ENCODE assay signal across 10 cellular contexts in the genomic region with DNA sequence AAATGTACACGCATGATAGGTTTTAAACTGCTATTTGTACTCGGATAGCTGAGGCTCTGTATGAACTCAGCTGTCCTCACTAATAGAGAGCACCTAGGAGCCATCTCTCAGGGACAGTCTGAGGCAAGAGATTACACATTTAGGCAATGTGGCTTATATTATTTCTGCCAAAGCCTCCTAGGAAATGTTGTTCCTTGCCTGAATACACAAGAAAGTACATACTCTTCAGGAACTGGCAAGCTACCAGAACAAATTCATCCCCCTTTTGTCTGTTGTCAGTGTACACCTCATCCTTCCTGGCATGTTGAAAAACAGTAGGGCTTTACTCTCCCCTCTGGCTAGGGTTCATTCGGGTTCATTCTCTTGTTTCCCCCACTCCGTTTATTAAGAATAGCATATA.
"Had no signal": no experiment of that assay in that cellular context is flagged by ENCODE, and none has a peak within 500 bp of the region (broad histone marks: within the 10 kb centered on the region; RNA-seq: fewer than 3 reads in every experiment).

No MANE protein-coding gene starts in this region.

- H3K27ac ChIP-seq: esophagus muscularis mucosa, sigmoid colon, upper lobe of right lung had no signal

- H3K4me3 ChIP-seq: esophagus muscularis mucosa, sigmoid colon, upper lobe of right lung had no signal

- ATAC-seq: upper lobe of right lung had no signal

- H3K27me3 Mint-ChIP-seq: activated naive CD4-positive, alpha-beta T cell treated with anti-CD3 and anti-CD28 coated beads, Interleukin-2, amount 10 ng/mL, durations not matched to agents 7 days and 5 days; stimulated activated naive CD8-positive, alpha-beta T cell treated with anti-CD3 and anti-CD28 coated beads, Interleukin-15, Interleukin-2, amounts not matched to agents 100 ng/mL and 50 ng/mL, for 24 hours had no signal

- H3K27me3 ChIP-seq: esophagus muscularis mucosa, sigmoid colon, upper lobe of right lung had no signal

- DNase-seq: activated naive CD4-positive, alpha-beta T cell treated with anti-CD3 and anti-CD28 coated beads, Interleukin-2, amount 10 ng/mL, durations not matched to agents 7 days and 5 days; central memory CD4-positive, alpha-beta T cell; glutamatergic neuron; sigmoid colon; stimulated activated CD4-positive, alpha-beta T cell treated with anti-CD3 and anti-CD28 coated beads, Interleukin-2, amount 100 ng/mL, for 48 hours; upper lobe of right lung had no signal

- H3K9me3 ChIP-seq: esophagus muscularis mucosa, sigmoid colon, upper lobe of right lung had no signal

- H3K4me1 ChIP-seq: sigmoid colon, upper lobe of right lung had no signal

- H3K36me3 Mint-ChIP-seq: activated naive CD4-positive, alpha-beta T cell treated with anti-CD3 and anti-CD28 coated beads, Interleukin-2, amount 10 ng/mL, durations not matched to agents 7 days and 5 days had no signal

- H3K27ac Mint-ChIP-seq: activated naive CD4-positive, alpha-beta T cell treated with anti-CD3 and anti-CD28 coated beads, Interleukin-2, amount 10 ng/mL, durations not matched to agents 7 days and 5 days; activated T-helper 2 cell treated with anti-CD3 and anti-CD28 coated beads, Interferon-gamma antibody, Interleukin-2, Interleukin-4, amounts not matched to agents 10 μg/mL and 5 μg/mL and 100 μg/mL, durations not matched to agents 14 hours and 24 hours and 36 hours; stimulated activated naive CD8-positive, alpha-beta T cell treated with anti-CD3 and anti-CD28 coated beads, Interleukin-15, Interleukin-2, amounts not matched to agents 100 ng/mL and 50 ng/mL, for 24 hours had no signal

- H3K4me1 Mint-ChIP-seq: activated naive CD4-positive, alpha-beta T cell treated with anti-CD3 and anti-CD28 coated beads, Interleukin-2, amount 10 ng/mL, durations not matched to agents 7 days and 5 days; neural crest cell had no signal

- H3K4me3 Mint-ChIP-seq: activated naive CD4-positive, alpha-beta T cell treated with anti-CD3 and anti-CD28 coated beads, Interleukin-2, amount 10 ng/mL, durations not matched to agents 7 days and 5 days; neural crest cell; stimulated activated naive CD8-positive, alpha-beta T cell treated with anti-CD3 and anti-CD28 coated beads, Interleukin-15, Interleukin-2, amounts not matched to agents 100 ng/mL and 50 ng/mL, for 24 hours had no signal

- H3K9me3 Mint-ChIP-seq: neural crest cell had no signal

- H3K36me3 ChIP-seq: esophagus muscularis mucosa, sigmoid colon, upper lobe of right lung had no signal
